Comparison of ENCODE assay signal across 23 cellular contexts in genomic region chr19:11458236-11458900, GRCh38. TPM values are rescaled to one million over a fixed set of nuclear protein-coding genes. Genes with fewer than 3 reads are reported as not detected.
DNase-seq lines count a peak whose midpoint lies in the region; ATAC-seq, FAIRE-seq and TF ChIP-seq lines count a peak whose summit lies in the region.
"Had no signal": no experiment of that assay in that cellular context is flagged by ENCODE, and none has a peak within 500 bp of the region (broad histone marks: within the 10 kb centered on the region; RNA-seq: fewer than 3 reads in every experiment).

No MANE protein-coding gene starts in this region.

- dilution Hi-C loops in IMR-90 (cut with HindIII; ENCODE audit: low sequenced_read_pairs, unreplicated experiment), result no loop called here

- peak overlapping the region; percentile 58 for H3K4me3 Mint-ChIP-seq in neural progenitor cell
- H3K4me3 Mint-ChIP-seq: B cell had no signal

- FAIRE-seq in GM12891 (lab: Jason Lieb, UNC), result no peak
- FAIRE-seq: A549, D721Med had no signal

- no peaks in the 10 kb centered on the region for H3K9me3 Mint-ChIP-seq in neural progenitor cell

- H3K27me3 Mint-ChIP-seq in neural progenitor cell (ENCODE audit: insufficient read depth, low read depth), result peaks cover 3% of the 10 kb centered on the region
- H3K27me3 Mint-ChIP-seq: B cell had no signal

- in situ Hi-C loops in IMR-90 (cut with MboI; ENCODE audit: low sequenced_read_pairs), result no loop called here

- no peak overlapping the region for H2AK5ac ChIP-seq in IMR-90 (ENCODE audit: low read depth, low read length)

- H3K36me3 ChIP-seq in IMR-90 (ENCODE audit: control insufficient read depth, insufficient read depth, low read length), result no peaks in the 10 kb centered on the region
- H3K36me3 ChIP-seq in neural progenitor cell, result no peaks in the 10 kb centered on the region
- H3K36me3 ChIP-seq: HAP-1 had no signal

- H3K4me3 ChIP-seq in IMR-90 (ENCODE audit: insufficient read depth, low read depth, low read length) (no peak overlapping the region), dorsolateral prefrontal cortex (no peak overlapping the region), neural progenitor cell (no peak overlapping the region)
- H3K4me3 ChIP-seq: A549, HAP-1, PC-9 had no signal

- H3K9me1 ChIP-seq in IMR-90 (ENCODE audit: insufficient read depth, low read length), result no peaks in the 10 kb centered on the region

- no peak for TF ChIP-seq CTCF in IMR-90 (conservative IDR thresholded peaks at IDR 0.05; ENCODE audit: low read depth, low read length)
- no peak for TF ChIP-seq CTCF in dorsolateral prefrontal cortex (IDR thresholded peaks at IDR 0.05 in 54 of 56, conservative IDR thresholded peaks at IDR 0.05 in 2 of 56; ENCODE audit: low read depth in 1 of 56, partially characterized antibody in 56 of 56)
- TF ChIP-seq CTCF in neural progenitor cell (IDR thresholded peaks at IDR 0.05), result no peak

- H3K4me1 Mint-ChIP-seq in neural progenitor cell, result peaks cover 2% of the 10 kb centered on the region

- POLR2A ChIA-PET in IMR-90 (lab: Charles Lee; ENCODE audit: unreplicated experiment), result no interaction called here

- H3K27me3 ChIP-seq in IMR-90 (ENCODE audit: control insufficient read depth, insufficient read depth, low read length), result no peaks in the 10 kb centered on the region; the same call in 1 of the 2 replicates
- H3K27me3 ChIP-seq in dorsolateral prefrontal cortex, result no peaks in the 10 kb centered on the region
- H3K27me3 ChIP-seq in neural progenitor cell, result no peaks in the 10 kb centered on the region

- peak overlapping the region; percentile 86 for H3K27ac Mint-ChIP-seq in neural progenitor cell
- H3K27ac Mint-ChIP-seq: B cell had no signal

- H4K91ac ChIP-seq in IMR-90 (ENCODE audit: insufficient read depth, low read depth, low read length), result no peak overlapping the region

- DNase-seq in GM12891 (ENCODE audit: insufficient read length, low spot score), result peak; percentile 11
- DNase-seq in IMR-90, result no peak
- DNase-seq in dorsolateral prefrontal cortex, result no peak
- DNase-seq in neural progenitor cell (ENCODE audit: low spot score), result no peak
- DNase-seq in DMS53 (lab: John Stamatoyannopoulos, UW), result no peak
- DNase-seq in NCI-H82 (lab: John Stamatoyannopoulos, UW), result no peak
- no peak for DNase-seq in HT-29 (ENCODE audit: low spot score)
- no peak for DNase-seq in C1 segment of cervical spinal cord (lab: John Stamatoyannopoulos, UW)
- DNase-seq: EL, GF-D8, NCI-H1092 treated with DMSO at 0.1 percent for 48 hours, NCI-H146, NCI-H2029, NCI-H2227 treated with DMSO at 0.1 percent for 48 hours, NCI-H510A, RPMI8226, SHP77 had no signal

- no peak overlapping the region for H2BK5ac ChIP-seq in IMR-90 (ENCODE audit: low read depth, low read length, poor library complexity, severe bottlenecking)

- H4K20me1 ChIP-seq in IMR-90 (ENCODE audit: insufficient read depth, low read length) (no peaks in the 10 kb centered on the region), neural progenitor cell (ENCODE audit: low read depth) (no peaks in the 10 kb centered on the region)

- H3K18ac ChIP-seq in IMR-90 (ENCODE audit: low read depth, low read length), result no peak overlapping the region

- H3K27ac ChIP-seq in IMR-90 (ENCODE audit: insufficient read depth, low read length) (no peak overlapping the region), dorsolateral prefrontal cortex (peak overlapping the region; percentile 71 to 100 (median 97)), neural progenitor cell (no peak overlapping the region)
- H3K27ac ChIP-seq: A549, KMS-11, PC-9 had no signal

- no peak overlapping the region for H3K9ac ChIP-seq in IMR-90 (ENCODE audit: low read depth, low read length)
- H3K9ac ChIP-seq in neural progenitor cell, result no peak overlapping the region
- H3K9ac ChIP-seq: KMS-11 had no signal

- intact Hi-C loops in IMR-90 (cut with micrococcal nuclease), result no loop called here
- intact Hi-C loops in dorsolateral prefrontal cortex (cut with DNase I), result no loop called here

- no peak overlapping the region for H2AK9ac ChIP-seq in IMR-90 (replicated peaks; ENCODE audit: low read depth, low read length, poor library complexity)

- H3K79me2 ChIP-seq in neural progenitor cell (ENCODE audit: low read depth), result no peaks in the 10 kb centered on the region

- no peak overlapping the region for H4K8ac ChIP-seq in IMR-90 (ENCODE audit: low read depth in 2 of 2, low read length in 2 of 2)

- peaks cover 4% of the 10 kb centered on the region for H3F3A ChIP-seq in neural progenitor cell (ENCODE audit: low read depth)

- no peak overlapping the region for H2BK15ac ChIP-seq in IMR-90 (ENCODE audit: low read depth, low read length)

- no peak for TF ChIP-seq RAD21 in IMR-90 (IDR thresholded peaks at IDR 0.05; ENCODE audit: low read length)

- BruUV-seq in IMR-90 (replicated peaks; lab: Mats Ljungman, UMichigan), result no TSS peak

- no peak overlapping the region for H3K14ac ChIP-seq in IMR-90 (replicated peaks; ENCODE audit: low read depth, low read length)

- H3K4me1 ChIP-seq in IMR-90 (ENCODE audit: control insufficient read depth, insufficient read depth, low read length) (no peaks in the 10 kb centered on the region), neural progenitor cell (no peaks in the 10 kb centered on the region)
- H3K4me1 ChIP-seq: A549, HAP-1 had no signal

- no peak for ATAC-seq in IMR-90 (ENCODE audit: low read depth)
- ATAC-seq: A549 had no signal

- H3K4me2 ChIP-seq in IMR-90 (ENCODE audit: low read depth, low read length) (no peak overlapping the region), neural progenitor cell (no peak overlapping the region)
- H3K4me2 ChIP-seq: A549, KMS-11, PC-9 had no signal

- no peak for TF ChIP-seq POLR2A in GM12891 (IDR thresholded peaks at IDR 0.05; ENCODE audit: low read depth, low read length)
- TF ChIP-seq POLR2A in IMR-90 (IDR thresholded peaks at IDR 0.05; ENCODE audit: low read depth, low read length), result no peak

- H3K23ac ChIP-seq in IMR-90 (ENCODE audit: low read depth, low read length), result no peak overlapping the region; the same call in 1 of the 2 replicates

- peaks cover under 1% of the 10 kb centered on the region for H3K36me3 Mint-ChIP-seq in neural progenitor cell

- no peak overlapping the region for H3K56ac ChIP-seq in IMR-90 (ENCODE audit: extremely low read depth, insufficient read depth, low read length)

- H3K79me1 ChIP-seq in IMR-90 (ENCODE audit: low read depth in 1 of 2, low read length in 2 of 2), result no peaks in the 10 kb centered on the region

- H2BK20ac ChIP-seq in IMR-90 (ENCODE audit: low read depth, low read length), result no peak overlapping the region

- no peak overlapping the region for H4K5ac ChIP-seq in IMR-90 (ENCODE audit: low read depth, low read length)

- CTCF ChIA-PET in IMR-90 (lab: Yijun Ruan, JAX), result no interaction called here

- peak overlapping the region; percentile 43 for H2AFZ ChIP-seq in IMR-90 (replicated peaks; ENCODE audit: low read length, poor library complexity)
- H2AFZ ChIP-seq in neural progenitor cell (replicated peaks), result no peak overlapping the region
- H2AFZ ChIP-seq: PC-9 had no signal

- 82% methylated on average over 10 of the region's 19 CpGs; no CpG with 5 or more reads in 1 of the 2 experiments for WGBS in IMR-90 (ENCODE audit: extremely low coverage in 2 of 2, insufficient read length in 1 of 2), 2 experiments

- no peaks in the 10 kb centered on the region for H3K9me3 ChIP-seq in IMR-90 (ENCODE audit: control insufficient read depth, insufficient read depth, low read length)
- H3K9me3 ChIP-seq in neural progenitor cell (ENCODE audit: low read depth), result no peaks in the 10 kb centered on the region
- H3K9me3 ChIP-seq: A549, HAP-1 had no signal

- no peak overlapping the region for H2BK120ac ChIP-seq in IMR-90 (ENCODE audit: low read depth, low read length)

- no peak overlapping the region for H3K4ac ChIP-seq in IMR-90 (ENCODE audit: low read depth, low read length)

RNA-seq across cellular contexts. Expression of gene ELAVL3, which starts 22.5 kb away (rescaled TPM):
- 0.26 TPM for polyA plus RNA-seq in GM12891 (2012; ENCODE audit: low read depth, missing spikeins)
- total RNA-seq in IMR-90 (2012; rRNA removed), result not detected in 2 replicates
- not detected in 2 replicates for polyA plus RNA-seq in IMR-90 (2012; rRNA removed)
- not detected in 2 replicates for polyA plus RNA-seq in IMR-90 (2012; cell fraction: cytosol; rRNA removed)
- polyA plus RNA-seq in IMR-90 (2012; cell fraction: nucleus; rRNA removed; ENCODE audit: low replicate concordance), result 0.02 TPM in 2 replicates
- total RNA-seq in dorsolateral prefrontal cortex, result 100 to 1,000 TPM; 121 to 226 (median 173) TPM
- 0.15 TPM in 1 of 2 replicates, not detected in the other for total RNA-seq in neural progenitor cell (ENCODE audit: low replicate concordance)
- total RNA-seq in HT-29 (2014; rRNA removed; shearing (Covaris generic)), result not detected in 2 replicates
- total RNA-seq: B cell, PC-9 had no signal

RNA-seq across cellular contexts. Expression of gene PRKCSH, which starts 22.9 kb away (rescaled TPM):
- 168 TPM for polyA plus RNA-seq in GM12891 (2012; ENCODE audit: low read depth, missing spikeins)
- total RNA-seq in IMR-90 (2012; rRNA removed), result 36.0 and 55.8 TPM in 2 replicates
- polyA plus RNA-seq in IMR-90 (2012; rRNA removed), result 252 and 272 TPM in 2 replicates
- 208 and 303 TPM in 2 replicates for polyA plus RNA-seq in IMR-90 (2012; cell fraction: cytosol; rRNA removed)
- 310 and 537 TPM in 2 replicates for polyA plus RNA-seq in IMR-90 (2012; cell fraction: nucleus; rRNA removed; ENCODE audit: low replicate concordance)
- 100 to 1,000 TPM; 166 to 389 (median 218) TPM for total RNA-seq in dorsolateral prefrontal cortex
- 53.6 and 130 TPM in 2 replicates for total RNA-seq in neural progenitor cell (ENCODE audit: low replicate concordance)
- 145 and 159 TPM in 2 replicates for total RNA-seq in HT-29 (2014; rRNA removed; shearing (Covaris generic))

RNA-seq across cellular contexts. Expression of gene ODAD3, which starts 23.4 kb away (rescaled TPM):
- 0.23 TPM for polyA plus RNA-seq in GM12891 (2012; ENCODE audit: low read depth, missing spikeins)
- total RNA-seq in IMR-90 (2012; rRNA removed), result under 0.01 and 0.28 TPM in 2 replicates
- polyA plus RNA-seq in IMR-90 (2012; rRNA removed), result 0.04 and 0.44 TPM in 2 replicates
- 0.04 and 0.09 TPM in 2 replicates for polyA plus RNA-seq in IMR-90 (2012; cell fraction: cytosol; rRNA removed)
- polyA plus RNA-seq in IMR-90 (2012; cell fraction: nucleus; rRNA removed; ENCODE audit: low replicate concordance), result 0.64 and 0.76 TPM in 2 replicates
- total RNA-seq in dorsolateral prefrontal cortex, result 10 to 100 TPM in 3 of 120 experiments, 1 to 10 TPM in 117; 1.5 to 15.0 (median 4.5) TPM
- total RNA-seq in neural progenitor cell (ENCODE audit: low replicate concordance), result 0.47 and 1.5 TPM in 2 replicates
- total RNA-seq in HT-29 (2014; rRNA removed; shearing (Covaris generic)), result not detected in 2 replicates

RNA-seq across cellular contexts. Expression of gene RGL3, which starts 39.3 kb away (rescaled TPM):
- not detected for polyA plus RNA-seq in GM12891 (2012; ENCODE audit: low read depth, missing spikeins)
- 0.18 TPM in 1 of 2 replicates, not detected in the other for total RNA-seq in IMR-90 (2012; rRNA removed)
- 0.34 and 0.62 TPM in 2 replicates for polyA plus RNA-seq in IMR-90 (2012; rRNA removed)
- 0.27 and 0.48 TPM in 2 replicates for polyA plus RNA-seq in IMR-90 (2012; cell fraction: cytosol; rRNA removed)
- polyA plus RNA-seq in IMR-90 (2012; cell fraction: nucleus; rRNA removed; ENCODE audit: low replicate concordance), result 10.2 and 19.9 TPM in 2 replicates
- total RNA-seq in dorsolateral prefrontal cortex, result 10 to 100 TPM in 111 of 120 experiments, 1 to 10 TPM in 9; 7.4 to 50.1 (median 15.3) TPM
- 0.49 and 4.7 TPM in 2 replicates for total RNA-seq in neural progenitor cell (ENCODE audit: low replicate concordance)
- 69.4 and 71.5 TPM in 2 replicates for total RNA-seq in HT-29 (2014; rRNA removed; shearing (Covaris generic))

RNA-seq across cellular contexts. Expression of gene ZNF653, which starts 47.3 kb away (rescaled TPM):
- 6.6 TPM for polyA plus RNA-seq in GM12891 (2012; ENCODE audit: low read depth, missing spikeins)
- 3.9 and 4.4 TPM in 2 replicates for total RNA-seq in IMR-90 (2012; rRNA removed)
- polyA plus RNA-seq in IMR-90 (2012; rRNA removed), result 9.0 and 10.3 TPM in 2 replicates
- 7.2 and 9.3 TPM in 2 replicates for polyA plus RNA-seq in IMR-90 (2012; cell fraction: cytosol; rRNA removed)
- polyA plus RNA-seq in IMR-90 (2012; cell fraction: nucleus; rRNA removed; ENCODE audit: low replicate concordance), result 26.5 and 30.3 TPM in 2 replicates
- 10 to 100 TPM; 10.4 to 33.2 (median 19.5) TPM for total RNA-seq in dorsolateral prefrontal cortex
- 3.4 and 15.8 TPM in 2 replicates for total RNA-seq in neural progenitor cell (ENCODE audit: low replicate concordance)
- total RNA-seq in HT-29 (2014; rRNA removed; shearing (Covaris generic)), result 7.5 and 9.8 TPM in 2 replicates

Comparison
In these comparisons a context has a peak if more than half of its experiments do, and no peak if none do; other contexts are left out.
1. H3K27ac ChIP-seq: peak in dorsolateral prefrontal cortex (59 of 59); none in IMR-90 (single experiment) and neural progenitor cell (single experiment).
2. RNA of gene ELAVL3, which starts 22.5 kb away (total RNA-seq): 121 to 226 TPM in dorsolateral prefrontal cortex; 0.15 TPM in neural progenitor cell, not detected in IMR-90 and not detected in HT-29; every median in the first group is over 100 times any median in the second.